In genomic region chr3:8255771-8256170, GRCh38 we compare ENCODE assay signal across 24 cellular contexts.
DNase-seq lines count a peak whose midpoint lies in the region; ATAC-seq, FAIRE-seq and TF ChIP-seq lines count a peak whose summit lies in the region.
"Had no signal": no experiment of that assay in that cellular context is flagged by ENCODE, and none has a peak within 500 bp of the region (broad histone marks: within the 10 kb centered on the region; RNA-seq: fewer than 3 reads in every experiment).

No MANE protein-coding gene starts in this region.

- peaks cover 2 to 8% of the 10 kb centered on the region in 2 experiments; a peak in 2 of 4 replicates for H3K4me1 ChIP-seq in SK-N-SH (ENCODE audit: control insufficient read depth in 1 of 2, insufficient read depth in 2 of 2, low read depth in 1 of 2, low read length in 1 of 2)
- H3K4me1 ChIP-seq in PC-3 (ENCODE audit: insufficient read depth, low read length) = no peaks in the 10 kb centered on the region
- H3K4me1 ChIP-seq: BE2C; BLaER1 treated with 17β-estradiol and CSF1 and Interleukin-3, amounts not matched to agents 10 nM and 100 nM; HAP-1 had no signal

- no peak for TF ChIP-seq CTCF in SK-N-SH (IDR thresholded peaks at IDR 0.05)
- no peak for TF ChIP-seq CTCF in WERI-Rb-1 (IDR thresholded peaks at IDR 0.05; ENCODE audit: low read depth, low read length)
- no peak for TF ChIP-seq CTCF in dorsolateral prefrontal cortex (IDR thresholded peaks at IDR 0.05 in 54 of 56, conservative IDR thresholded peaks at IDR 0.05 in 2 of 56; ENCODE audit: low read depth in 1 of 56, partially characterized antibody in 56 of 56)
- no peak for TF ChIP-seq CTCF in PC-3 (conservative IDR thresholded peaks at IDR 0.05; ENCODE audit: low read depth, low read length)

- H4K20me1 ChIP-seq in SK-N-SH (ENCODE audit: insufficient read depth) (no peaks in the 10 kb centered on the region), PC-3 (ENCODE audit: low read length) (no peaks in the 10 kb centered on the region)
- H4K20me1 ChIP-seq: BLaER1 treated with 17β-estradiol and CSF1 and Interleukin-3, amounts not matched to agents 10 nM and 100 nM had no signal

- no peak overlapping the region for H3K27ac ChIP-seq in SK-N-SH (ENCODE audit: low read depth in 2 of 2, low read length in 1 of 2)
- peak overlapping the region; percentile 87 for H3K27ac ChIP-seq in WERI-Rb-1
- no peak overlapping the region for H3K27ac ChIP-seq in dorsolateral prefrontal cortex
- no peak overlapping the region for H3K27ac ChIP-seq in PC-3 (ENCODE audit: low read length)
- H3K27ac ChIP-seq: 22Rv1; BLaER1 treated with 17β-estradiol and CSF1 and Interleukin-3, amounts not matched to agents 10 nM and 100 nM had no signal

- H3K36me3 ChIP-seq in SK-N-SH (replicated peaks in 1 of 2; ENCODE audit: control insufficient read depth in 1 of 2, insufficient read depth in 2 of 2, low read length in 1 of 2) = no peaks in the 10 kb centered on the region
- H3K36me3 ChIP-seq in WERI-Rb-1 = no peaks in the 10 kb centered on the region
- no peaks in the 10 kb centered on the region for H3K36me3 ChIP-seq in PC-3 (ENCODE audit: low read depth, low read length)
- H3K36me3 ChIP-seq: BE2C; BLaER1 treated with 17β-estradiol and CSF1 and Interleukin-3, amounts not matched to agents 10 nM and 100 nM; HAP-1 had no signal

- H3K9me3 ChIP-seq in SK-N-SH = no peaks in the 10 kb centered on the region
- H3K9me3 ChIP-seq in WERI-Rb-1 (ENCODE audit: severe bottlenecking) = peaks cover 9% of the 10 kb centered on the region
- H3K9me3 ChIP-seq in PC-3 (ENCODE audit: low read length) = no peaks in the 10 kb centered on the region
- H3K9me3 ChIP-seq: BE2C, HAP-1 had no signal

- POLR2A ChIA-PET in SK-N-SH (lab: Yijun Ruan, JAX) = no interaction called here
- POLR2A ChIA-PET in PC-3 (lab: Charles Lee; ENCODE audit: unreplicated experiment) = no interaction called here

- 15% methylated on average over 2 of the region's 2 CpGs for WGBS in SK-N-SH (ENCODE audit: low lambda C conversion rate)

- ATAC-seq in SK-N-SH treated with all-trans-retinoic acid at 6 μM for 48 hours = no peak
- ATAC-seq in HG02870 (IDR thresholded peaks at IDR 0.05; ENCODE audit: unreplicated experiment) = no peak
- ATAC-seq in PC-3 = no peak

- CTCF ChIA-PET in SK-N-SH (lab: Yijun Ruan, JAX) (interaction anchor here (2.5 kb wide), 1 partner anchor 16 kb away, joined by 12 read pairs; no protein-coding TSS in a partner anchor), PC-3 (lab: Charles Lee) (no interaction called here)

- BruUV-seq in PC-3 (replicated peaks; lab: Mats Ljungman, UMichigan) = no TSS peak

- intact Hi-C loops in dorsolateral prefrontal cortex (cut with DNase I) (no loop called here), PC-3 (cut with micrococcal nuclease) (no loop called here)

- H3K9me2 ChIP-seq in SK-N-SH (no peaks in the 10 kb centered on the region), PC-3 (replicated peaks; ENCODE audit: low read length) (no peaks in the 10 kb centered on the region)

- H2AFZ ChIP-seq in SK-N-SH (ENCODE audit: low read depth) (no peak overlapping the region), PC-3 (ENCODE audit: low read length) (no peak overlapping the region)

- no peak overlapping the region for H3K9ac ChIP-seq in SK-N-SH
- H3K9ac ChIP-seq in PC-3 (ENCODE audit: low read length) = no peak overlapping the region
- H3K9ac ChIP-seq: BLaER1 treated with 17β-estradiol and CSF1 and Interleukin-3, amounts not matched to agents 10 nM and 100 nM had no signal

- H3K4me2 ChIP-seq in SK-N-SH (no peak overlapping the region), PC-3 (ENCODE audit: low read length) (no peak overlapping the region)
- H3K4me2 ChIP-seq: BLaER1 treated with 17β-estradiol and CSF1 and Interleukin-3, amounts not matched to agents 10 nM and 100 nM had no signal

- H3K27me3 ChIP-seq in SK-N-SH (ENCODE audit: insufficient read depth) = no peaks in the 10 kb centered on the region
- no peaks in the 10 kb centered on the region for H3K27me3 ChIP-seq in WERI-Rb-1 (ENCODE audit: insufficient read depth, low read depth, severe bottlenecking)
- no peaks in the 10 kb centered on the region for H3K27me3 ChIP-seq in dorsolateral prefrontal cortex
- 0 out of 2 replicates have a peak, but pooled peaks cover 5% of the 10 kb centered on the region for H3K27me3 ChIP-seq in PC-3 (ENCODE audit: low read length)
- H3K27me3 ChIP-seq: BE2C; BLaER1 treated with 17β-estradiol and CSF1 and Interleukin-3, amounts not matched to agents 10 nM and 100 nM had no signal

- H3F3A ChIP-seq in SK-N-SH (replicated peaks; ENCODE audit: insufficient read depth) (no peaks in the 10 kb centered on the region), PC-3 (ENCODE audit: low read length, unreplicated experiment) (no peaks in the 10 kb centered on the region)

- FAIRE-seq in urothelium cell line (lab: Jason Lieb, UNC) = peak; percentile 58
- FAIRE-seq: A204.1, G401.6, GM12892, H54 had no signal

- no peak for TF ChIP-seq RAD21 in SK-N-SH (IDR thresholded peaks at IDR 0.05; ENCODE audit: low read length)

- no peak for TF ChIP-seq EP300 in SK-N-SH (IDR thresholded peaks at IDR 0.05; ENCODE audit: borderline replicate concordance in 1 of 2, low read depth in 1 of 2, low read length in 1 of 2)

- no peaks in the 10 kb centered on the region for H3K79me2 ChIP-seq in SK-N-SH (ENCODE audit: insufficient read depth)
- H3K79me2 ChIP-seq in PC-3 (ENCODE audit: low read length) = no peaks in the 10 kb centered on the region

- DNase-seq in SK-N-SH (no peak), NCI-H82 treated with DMSO at 0.1 percent for 48 hours (lab: John Stamatoyannopoulos, UW; ENCODE audit: unreplicated experiment) (peak; percentile 94), WERI-Rb-1 (peak; percentile 31), urothelium cell line (ENCODE audit: low spot score) (no peak), dorsolateral prefrontal cortex (no peak), PC-3 (no peak)
- DNase-seq: ACHN; AML-193; BE2C; CD4-positive, alpha-beta T cell; CD8-positive, alpha-beta memory T cell; DMS153; DND-41; GOT3; HFFc6 had no signal

- H3K4me3 ChIP-seq in SK-N-SH (ENCODE audit: low read depth in 2 of 2, low read length in 1 of 2) = no peak overlapping the region
- no peak overlapping the region for H3K4me3 ChIP-seq in WERI-Rb-1 (ENCODE audit: low read depth, low read length)
- no peak overlapping the region for H3K4me3 ChIP-seq in dorsolateral prefrontal cortex
- no peak overlapping the region for H3K4me3 ChIP-seq in PC-3 (ENCODE audit: low read length)
- H3K4me3 ChIP-seq: BLaER1 treated with 17β-estradiol and CSF1 and Interleukin-3, amounts not matched to agents 10 nM and 100 nM; HAP-1 had no signal

TF ChIP-seq in SK-N-SH, 30 proteins besides CTCF, POLR2A, EP300 and RAD21:
- TF ChIP-seq CHD2 (IDR thresholded peaks at IDR 0.05; ENCODE audit: low read length, partially characterized antibody) (no peak), GATA2 (CRISPR knock-in tag; IDR thresholded peaks at IDR 0.05) (peak; percentile 15; the same call in 1 of the 2 replicates)

TF ChIP-seq in SK-N-SH treated with all-trans-retinoic acid at 6 μM for 48 hours, 23 proteins besides CTCF, POLR2A, EP300 and RAD21 (continues in another document):
- TF ChIP-seq OSR1 (CRISPR knock-in tag; IDR thresholded peaks at IDR 0.05) = no peak
- TF ChIP-seq, protein P1, sequence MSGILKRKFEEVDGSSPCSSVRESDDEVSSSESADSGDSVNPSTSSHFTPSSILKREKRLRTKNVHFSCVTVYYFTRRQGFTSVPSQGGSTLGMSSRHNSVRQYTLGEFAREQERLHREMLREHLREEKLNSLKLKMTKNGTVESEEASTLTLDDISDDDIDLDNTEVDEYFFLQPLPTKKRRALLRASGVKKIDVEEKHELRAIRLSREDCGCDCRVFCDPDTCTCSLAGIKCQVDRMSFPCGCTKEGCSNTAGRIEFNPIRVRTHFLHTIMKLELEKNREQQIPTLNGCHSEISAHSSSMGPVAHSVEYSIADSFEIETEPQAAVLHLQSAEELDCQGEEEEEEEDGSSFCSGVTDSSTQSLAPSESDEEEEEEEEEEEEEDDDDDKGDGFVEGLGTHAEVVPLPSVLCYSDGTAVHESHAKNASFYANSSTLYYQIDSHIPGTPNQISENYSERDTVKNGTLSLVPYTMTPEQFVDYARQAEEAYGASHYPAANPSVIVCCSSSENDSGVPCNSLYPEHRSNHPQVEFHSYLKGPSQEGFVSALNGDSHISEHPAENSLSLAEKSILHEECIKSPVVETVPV (CRISPR knock-in tag; IDR thresholded peaks at IDR 0.05) = no peak
- TF ChIP-seq ZNF565 (CRISPR knock-in tag; conservative IDR thresholded peaks at IDR 0.05; ENCODE audit: low read depth) = no peak
- TF ChIP-seq GLIS3 (CRISPR knock-in tag; IDR thresholded peaks at IDR 0.05) = no peak
- no peak for TF ChIP-seq BACH2 (CRISPR knock-in tag; IDR thresholded peaks at IDR 0.05; ENCODE audit: borderline replicate concordance)
- no peak for TF ChIP-seq RARB (CRISPR knock-in tag; IDR thresholded peaks at IDR 0.05)
- TF ChIP-seq ZFP30 (CRISPR knock-in tag; IDR thresholded peaks at IDR 0.05) = no peak
- no peak for TF ChIP-seq ISL1 (CRISPR knock-in tag; IDR thresholded peaks at IDR 0.05)
- TF ChIP-seq ZNF70 (CRISPR knock-in tag; IDR thresholded peaks at IDR 0.05) = no peak
- TF ChIP-seq TCF4 (CRISPR knock-in tag; IDR thresholded peaks at IDR 0.05; ENCODE audit: borderline replicate concordance) = no peak
- no peak for TF ChIP-seq ZC3H10 (CRISPR knock-in tag; IDR thresholded peaks at IDR 0.05)
- TF ChIP-seq CREB5 (CRISPR knock-in tag; IDR thresholded peaks at IDR 0.05; ENCODE audit: low read depth) = no peak
- TF ChIP-seq PPARA (CRISPR knock-in tag; IDR thresholded peaks at IDR 0.05; ENCODE audit: borderline replicate concordance) = no peak
- TF ChIP-seq ZNF8 (CRISPR knock-in tag; IDR thresholded peaks at IDR 0.05) = no peak

Comparison
In these comparisons a context has a peak if more than half of its experiments do, and no peak if none do; other contexts are left out.
1. DNase-seq: peak in NCI-H82 treated with DMSO at 0.1 percent for 48 hours (single experiment) and WERI-Rb-1 (single experiment); none in SK-N-SH (single experiment), urothelium cell line (single experiment), dorsolateral prefrontal cortex (0 of 10) and PC-3 (single experiment).